ENCODE assay signal across 11 cellular contexts in the genomic region with DNA sequence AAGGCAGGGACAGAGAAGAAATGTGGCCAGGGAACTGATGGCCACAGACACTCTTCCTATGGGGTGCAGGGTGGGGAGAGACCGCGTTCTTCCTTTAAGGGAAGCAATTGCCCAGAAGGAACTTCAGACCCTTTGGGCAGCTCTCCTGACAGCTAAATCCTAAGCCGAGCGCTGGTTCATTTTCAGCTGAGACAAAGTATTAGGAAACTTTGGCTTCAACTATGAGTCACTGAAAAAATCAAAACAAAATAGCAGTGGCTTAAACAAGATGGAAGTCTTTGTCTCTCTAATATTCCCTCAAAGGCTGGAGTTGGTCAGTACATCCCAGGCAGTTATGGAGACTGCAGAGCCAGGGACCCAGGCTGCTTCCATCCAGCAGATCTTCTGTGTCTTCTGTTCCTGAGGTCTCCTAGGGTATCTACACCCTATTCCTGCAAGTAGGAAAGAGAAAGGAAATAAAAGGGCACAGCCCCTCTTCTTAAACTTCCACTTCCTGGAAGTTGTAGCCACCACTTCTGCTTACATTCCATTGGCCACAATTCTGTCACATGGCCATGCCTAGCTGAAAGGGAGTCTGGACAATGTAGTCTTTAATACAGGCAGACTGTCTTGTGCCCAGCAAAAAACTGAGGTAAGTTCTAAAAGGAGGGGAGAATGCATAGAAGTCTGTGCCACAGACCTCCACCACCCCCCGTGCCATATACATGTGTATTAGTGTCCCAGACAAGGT.
DNase-seq lines count a peak whose midpoint lies in the region; ATAC-seq and TF ChIP-seq lines count a peak whose summit lies in the region.
"Had no signal": no experiment of that assay in that cellular context is flagged by ENCODE, and none has a peak within 500 bp of the region (broad histone marks: within the 10 kb centered on the region; RNA-seq: fewer than 3 reads in every experiment).

No MANE protein-coding gene starts in this region.

- DNase-seq in AG08396 (ENCODE audit: low spot score) (peak; percentile 51), HT-29 (ENCODE audit: low spot score) (peak; percentile 39), astrocyte of the hippocampus (ENCODE audit: low read depth, low spot score) (peak; percentile 65), mesothelial cell of epicardium (ENCODE audit: low spot score in 2 of 2, unreplicated experiment in 2 of 2) (no peak), GM10248 (ENCODE audit: extremely low spot score) (no peak)
- DNase-seq: DMS79 treated with DMSO at 0.1 percent for 48 hours; effector memory CD4-positive, alpha-beta T cell; mesendoderm had no signal

- H3K9me3 Mint-ChIP-seq in mesothelial cell of epicardium = no peaks in the 10 kb centered on the region

- TF ChIP-seq CTCF in mesothelial cell of epicardium (IDR thresholded peaks at IDR 0.05; ENCODE audit: unreplicated experiment) = no peak
- TF ChIP-seq CTCF in GM10248 (IDR thresholded peaks at IDR 0.05; ENCODE audit: control extremely low read depth, extremely low read depth, low read depth, missing control alignments) = no peak

- CTCF ChIA-PET in GM10248 (lab: Yijun Ruan, JAX) = interaction anchor here (0.9 to 11.2 kb wide), 6 partner anchors 12 to 165 kb away, joined by 3 to 141 read pairs (median 8); no protein-coding TSS in a partner anchor

- peak overlapping the region; percentile 56 for H3K27ac Mint-ChIP-seq in mesothelial cell of epicardium

- no peak overlapping the region for H3K4me3 Mint-ChIP-seq in mesothelial cell of epicardium

- ATAC-seq in GM19397 (IDR thresholded peaks at IDR 0.05; ENCODE audit: unreplicated experiment) (no peak), HG03521 (IDR thresholded peaks at IDR 0.05; ENCODE audit: unreplicated experiment) (no peak), GM21447 (IDR thresholded peaks at IDR 0.05; ENCODE audit: unreplicated experiment) (no peak)

- H3K4me1 Mint-ChIP-seq in mesothelial cell of epicardium = peaks cover 30% of the 10 kb centered on the region

- POLR2A ChIA-PET in GM10248 (lab: Yijun Ruan, JAX) = no interaction called here

- no peaks in the 10 kb centered on the region for H3K27me3 Mint-ChIP-seq in mesothelial cell of epicardium (ENCODE audit: low read depth)

- no peaks in the 10 kb centered on the region for H3K36me3 Mint-ChIP-seq in mesothelial cell of epicardium

Comparison
In these comparisons a context has a peak if more than half of its experiments do, and no peak if none do; other contexts are left out.
1. DNase-seq: peak in AG08396 (single experiment), HT-29 (single experiment) and astrocyte of the hippocampus (single experiment); none in mesothelial cell of epicardium (0 of 2) and GM10248 (single experiment).